Comparison of ENCODE assay signal across 16 cellular contexts in genomic region chr9:102273952-102274351, GRCh38.
"Had no signal": no experiment of that assay in that cellular context is flagged by ENCODE, and none has a peak within 500 bp of the region (broad histone marks: within the 10 kb centered on the region; RNA-seq: fewer than 3 reads in every experiment).

No MANE protein-coding gene starts in this region.

- DNase-seq: activated CD4-positive, alpha-beta memory T cell treated with anti-CD3 and anti-CD28 coated beads, Interleukin-2, amount 10 ng/mL, durations not matched to agents 7 days and 5 days; activated CD4-positive, CD25-positive, alpha-beta regulatory T cell treated with anti-CD3 and anti-CD28 coated beads, Interleukin-2, amount 50 U/mL, for 72 hours; activated CD8-positive, alpha-beta memory T cell treated with anti-CD3 and anti-CD28 coated beads, Interleukin-2, amount 50 U/mL, for 4 hours; activated naive CD4-positive, alpha-beta T cell treated with Interleukin-2 at 50 U/mL for 16 hours; activated naive CD8-positive, alpha-beta T cell treated with anti-CD3 and anti-CD28 coated beads, Interleukin-2, amount 50 U/mL, for 24 hours; central memory CD4-positive, alpha-beta T cell; effector CD8-positive, alpha-beta T cell; natural killer cell; occipital lobe; stimulated activated CD4-positive, alpha-beta T cell treated with anti-CD3 and anti-CD28 coated beads, Interleukin-2, amount 100 ng/mL, for 24 hours; stimulated activated naive B cell treated with anti-CD40 and anti-IgM and Interleukin-4, amounts not matched to agents 10 μg/mL and 1 μg/mL and 100 μg/mL, for 72 hours; trophoblast cell had no signal

- ATAC-seq: activated naive CD8-positive, alpha-beta T cell treated with anti-CD3 and anti-CD28 coated beads, Interleukin-2, amount 50 U/mL, for 24 hours; left lobe of liver; natural killer cell; sciatic nerve; stimulated activated naive B cell treated with anti-CD40 and anti-IgM and Interleukin-4, amounts not matched to agents 10 μg/mL and 1 μg/mL and 100 μg/mL, for 72 hours had no signal

- H3K4me3 ChIP-seq: coronary artery, prostate gland had no signal
